In genomic region chr9:3648266-3648665, GRCh38 we compare ENCODE assay signal across 28 cellular contexts.
"Had no signal": no experiment of that assay in that cellular context is flagged by ENCODE, and none has a peak within 500 bp of the region (broad histone marks: within the 10 kb centered on the region; RNA-seq: fewer than 3 reads in every experiment).

No MANE protein-coding gene starts in this region.

- H3K4me2 ChIP-seq: neural progenitor cell had no signal

- H3K4me3 ChIP-seq: colonic mucosa, gastrocnemius medialis, lower lobe of right lung, neural progenitor cell, prostate gland, right atrium auricular region, sigmoid colon, stomach, thyroid gland, vagina had no signal

- H3K4me1 ChIP-seq: colonic mucosa, gastrocnemius medialis, lower lobe of right lung, neural progenitor cell, prostate gland, right atrium auricular region, sigmoid colon, stomach, thyroid gland, vagina had no signal

- H3K27ac Mint-ChIP-seq: dendritic cell treated with granulocyte-macrophage colony-stimulating factor and Interleukin-4, amounts not matched to agents 40 ng/mL and 50 ng/mL, for 4 days; endodermal cell; natural killer cell treated with Interleukin-12 subunit alpha and Interleukin-12 subunit beta and Interleukin-15 and Interleukin-18, amount 100 ng/mL, for 72 hours; neural progenitor cell; stimulated activated effector memory CD8-positive, alpha-beta T cell treated with anti-CD3 and anti-CD28 coated beads, Interleukin-12 subunit alpha, Interleukin-12 subunit beta, amount 100 ng/mL, for 72 hours had no signal

- DNase-seq: colonic mucosa; effector CD8-positive, alpha-beta T cell; endodermal cell; foreskin fibroblast; gastrocnemius medialis; head of caudate nucleus; immature natural killer cell; islet precursor cell; kidney glomerular epithelial cell; left ventricle myocardium superior; lower lobe of right lung; naive B cell; nucleus accumbens; sigmoid colon; stimulated activated CD4-positive, alpha-beta T cell treated with anti-CD3 and anti-CD28 coated beads, Interleukin-2, amount 100 ng/mL, for 24 hours; stimulated activated CD4-positive, alpha-beta T cell treated with anti-CD3 and anti-CD28 coated beads, Interleukin-4, amount 100 ng/mL, for 24 hours; stimulated activated naive CD4-positive, alpha-beta T cell treated with Interleukin-2 at 50 U/mL for 16 hours; stomach; thyroid gland had no signal

- ATAC-seq: esophagus mucosa; gastrocnemius medialis; left ventricle myocardium superior; lower lobe of right lung; natural killer cell treated with Interleukin-12 subunit alpha and Interleukin-12 subunit beta and Interleukin-15 and Interleukin-18, amount 100 ng/mL, for 72 hours; stimulated activated effector memory CD8-positive, alpha-beta T cell treated with anti-CD3 and anti-CD28 coated beads, Interleukin-12 subunit alpha, Interleukin-12 subunit beta, amount 100 ng/mL, for 72 hours had no signal

- H3K9me3 Mint-ChIP-seq: dendritic cell treated with granulocyte-macrophage colony-stimulating factor and Interleukin-4, amounts not matched to agents 40 ng/mL and 50 ng/mL, for 4 days; endodermal cell; immature natural killer cell; naive B cell; natural killer cell treated with Interleukin-12 subunit alpha and Interleukin-12 subunit beta and Interleukin-15 and Interleukin-18, amount 100 ng/mL, for 72 hours; neural progenitor cell; stimulated activated effector memory CD8-positive, alpha-beta T cell treated with anti-CD3 and anti-CD28 coated beads, Interleukin-12 subunit alpha, Interleukin-12 subunit beta, amount 100 ng/mL, for 72 hours had no signal

- H3K27me3 Mint-ChIP-seq: dendritic cell treated with granulocyte-macrophage colony-stimulating factor and Interleukin-4, amounts not matched to agents 40 ng/mL and 50 ng/mL, for 4 days; naive B cell; natural killer cell treated with Interleukin-12 subunit alpha and Interleukin-12 subunit beta and Interleukin-15 and Interleukin-18, amount 100 ng/mL, for 72 hours had no signal

- H3K27ac ChIP-seq: colonic mucosa, epithelial cell of prostate, gastrocnemius medialis, lower lobe of right lung, neural progenitor cell, prostate gland, right atrium auricular region, sigmoid colon, stomach, thyroid gland, vagina had no signal

- H3K36me3 Mint-ChIP-seq: immature natural killer cell; naive B cell; natural killer cell treated with Interleukin-12 subunit alpha and Interleukin-12 subunit beta and Interleukin-15 and Interleukin-18, amount 100 ng/mL, for 72 hours; neural progenitor cell; stimulated activated effector memory CD8-positive, alpha-beta T cell treated with anti-CD3 and anti-CD28 coated beads, Interleukin-12 subunit alpha, Interleukin-12 subunit beta, amount 100 ng/mL, for 72 hours had no signal

- H2AFZ ChIP-seq: neural progenitor cell had no signal

- H3K27me3 ChIP-seq: colonic mucosa, gastrocnemius medialis, neural progenitor cell, right atrium auricular region, sigmoid colon, stomach, thyroid gland, vagina had no signal

- H3K4me1 Mint-ChIP-seq: endodermal cell; immature natural killer cell; naive B cell; stimulated activated effector memory CD8-positive, alpha-beta T cell treated with anti-CD3 and anti-CD28 coated beads, Interleukin-12 subunit alpha, Interleukin-12 subunit beta, amount 100 ng/mL, for 72 hours had no signal

- H3K9me3 ChIP-seq: colonic mucosa, gastrocnemius medialis, lower lobe of right lung, prostate gland, right atrium auricular region, sigmoid colon, stomach, thyroid gland, vagina had no signal

- H3K36me3 ChIP-seq: colonic mucosa, gastrocnemius medialis, lower lobe of right lung, neural progenitor cell, prostate gland, right atrium auricular region, sigmoid colon, stomach, thyroid gland, vagina had no signal

- H3K4me3 Mint-ChIP-seq: dendritic cell treated with granulocyte-macrophage colony-stimulating factor and Interleukin-4, amounts not matched to agents 40 ng/mL and 50 ng/mL, for 4 days; endodermal cell; immature natural killer cell; naive B cell; natural killer cell treated with Interleukin-12 subunit alpha and Interleukin-12 subunit beta and Interleukin-15 and Interleukin-18, amount 100 ng/mL, for 72 hours; neural progenitor cell; stimulated activated effector memory CD8-positive, alpha-beta T cell treated with anti-CD3 and anti-CD28 coated beads, Interleukin-12 subunit alpha, Interleukin-12 subunit beta, amount 100 ng/mL, for 72 hours had no signal
